ENCODE assay signal across 24 cellular contexts in the genomic region with DNA sequence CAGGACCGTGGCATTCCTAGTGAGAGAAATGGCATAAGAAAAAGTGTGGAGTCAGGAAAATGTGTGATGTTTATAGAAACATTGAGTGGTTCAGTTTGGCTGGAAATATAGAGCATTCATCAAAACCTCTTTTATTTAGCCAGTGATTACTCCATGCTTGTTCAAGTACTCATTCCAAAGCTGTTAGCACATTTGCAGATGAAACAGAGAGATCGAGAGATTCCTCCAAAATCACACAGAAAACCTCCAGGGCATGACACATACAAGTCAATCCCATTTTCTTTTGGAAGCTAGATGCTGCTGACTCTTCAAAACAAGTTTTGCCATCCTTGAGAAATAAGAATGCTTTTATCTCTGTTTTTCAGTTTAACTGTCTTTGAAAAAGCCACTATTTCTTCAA. TPM values are rescaled to one million over a fixed set of nuclear protein-coding genes. Genes with fewer than 3 reads are reported as not detected.
DNase-seq lines count a peak whose midpoint lies in the region; ATAC-seq and TF ChIP-seq lines count a peak whose summit lies in the region.
"Had no signal": no experiment of that assay in that cellular context is flagged by ENCODE, and none has a peak within 500 bp of the region (broad histone marks: within the 10 kb centered on the region; RNA-seq: fewer than 3 reads in every experiment).

No MANE protein-coding gene starts in this region.

- ATAC-seq in left lobe of liver (peak; percentile 11), esophagus mucosa (no peak)
- ATAC-seq: K562, mucosa of descending colon had no signal

- peaks cover 31% of the 10 kb centered on the region for H3K4me1 Mint-ChIP-seq in HFFc6 (ENCODE audit: low read depth)

- no peaks in the 10 kb centered on the region for H3K9me3 Mint-ChIP-seq in HFFc6
- H3K9me3 Mint-ChIP-seq: activated CD4-positive, alpha-beta memory T cell treated with anti-CD3 and anti-CD28 coated beads, Interleukin-2, amount 10 ng/mL, durations not matched to agents 7 days and 5 days; CD4-positive, alpha-beta T cell; T-helper 1 cell treated with Interleukin-12 subunit alpha and Interleukin-12 subunit beta and Interleukin-4 antibody, amounts not matched to agents 30 μg/mL and 1 μg/mL, for 36 hours had no signal

- H3K36me3 Mint-ChIP-seq in HFFc6 (ENCODE audit: low read depth) = no peaks in the 10 kb centered on the region

- DNase-seq in AG20443 (ENCODE audit: low spot score) (peak; percentile 28), HFFc6 (peak; percentile 55), choroid plexus epithelial cell (ENCODE audit: low read depth) (peak; percentile 19), left lobe of liver (ENCODE audit: low spot score) (no peak), kidney tubule cell (ENCODE audit: low spot score) (no peak), UCSD-AML1 (lab: John Stamatoyannopoulos, UW; ENCODE audit: unreplicated experiment) (no peak)
- DNase-seq in activated CD4-positive, alpha-beta T cell treated with anti-CD3 and anti-CD28 coated beads, Interleukin-2, amount 50 U/mL, for 4 hours = no peak
- DNase-seq: activated CD4-positive, alpha-beta memory T cell treated with anti-CD3 and anti-CD28 coated beads, Interleukin-2, amount 10 ng/mL, durations not matched to agents 7 days and 5 days; activated gamma-delta T cell treated with Interleukin-2 at 50 U/mL for 16 hours; activated T-cell treated with anti-CD3 and anti-CD28 coated beads for 4 hours; amygdala; CD4-positive, alpha-beta T cell; central memory CD4-positive, alpha-beta T cell; erythroblast; glutamatergic neuron; left ventricle myocardium inferior; mucosa of descending colon; NCI-H1694 treated with DMSO at 0.1 percent for 48 hours; posterior cingulate gyrus; SJCRH30 had no signal

- H3K27me3 Mint-ChIP-seq in HFFc6 (ENCODE audit: insufficient read depth) = no peaks in the 10 kb centered on the region
- H3K27me3 Mint-ChIP-seq: activated CD4-positive, alpha-beta memory T cell treated with anti-CD3 and anti-CD28 coated beads, Interleukin-2, amount 10 ng/mL, durations not matched to agents 7 days and 5 days had no signal

- no peak overlapping the region for H3K27ac Mint-ChIP-seq in HFFc6
- H3K27ac Mint-ChIP-seq: activated CD4-positive, alpha-beta memory T cell treated with anti-CD3 and anti-CD28 coated beads, Interleukin-2, amount 10 ng/mL, durations not matched to agents 7 days and 5 days; CD4-positive, alpha-beta T cell; T-helper 1 cell treated with Interleukin-12 subunit alpha and Interleukin-12 subunit beta and Interleukin-4 antibody, amounts not matched to agents 30 μg/mL and 1 μg/mL, for 36 hours had no signal

- TF ChIP-seq CTCF in HFFc6 (IDR thresholded peaks at IDR 0.05) (no peak), choroid plexus epithelial cell (conservative IDR thresholded peaks at IDR 0.05; ENCODE audit: low read depth, low read length) (no peak)

- no peak overlapping the region for H3K4me3 Mint-ChIP-seq in HFFc6
- H3K4me3 Mint-ChIP-seq: activated CD4-positive, alpha-beta memory T cell treated with anti-CD3 and anti-CD28 coated beads, Interleukin-2, amount 10 ng/mL, durations not matched to agents 7 days and 5 days; CD4-positive, alpha-beta T cell; T-helper 1 cell treated with Interleukin-12 subunit alpha and Interleukin-12 subunit beta and Interleukin-4 antibody, amounts not matched to agents 30 μg/mL and 1 μg/mL, for 36 hours had no signal

- H3K4me3 ChIP-seq in choroid plexus epithelial cell (ENCODE audit: low read depth, low read length) = no peak overlapping the region
- H3K4me3 ChIP-seq: K562, left ventricle myocardium inferior, mucosa of descending colon, SJCRH30, suprapubic skin had no signal

RNA-seq across cellular contexts. Expression of gene MB21D2, which starts 11.5 kb away (rescaled TPM):
- total RNA-seq in HFFc6 (2021; fragmentation: NEBNext Ultra II Directional; extraction: Animal tissue kit (Norgen Biotek cat#: 25700)) = 10 to 100 TPM; 17.2 to 20.9 (median 19.5) TPM
- total RNA-seq in left lobe of liver (0.23 TPM), esophagus mucosa (2.4 TPM)
- total RNA-seq: K562 had no signal

Comparison
In these comparisons a context has a peak if more than half of its experiments do, and no peak if none do; other contexts are left out.
1. DNase-seq: peak in AG20443 (single experiment), HFFc6 (single experiment) and choroid plexus epithelial cell (single experiment); none in left lobe of liver (single experiment), kidney tubule cell (single experiment), UCSD-AML1 (single experiment) and activated CD4-positive, alpha-beta T cell treated with anti-CD3 and anti-CD28 coated beads, Interleukin-2, amount 50 U/mL, for 4 hours (0 of 2).